1 cellular context compared by ENCODE assay signal in the genomic region with DNA sequence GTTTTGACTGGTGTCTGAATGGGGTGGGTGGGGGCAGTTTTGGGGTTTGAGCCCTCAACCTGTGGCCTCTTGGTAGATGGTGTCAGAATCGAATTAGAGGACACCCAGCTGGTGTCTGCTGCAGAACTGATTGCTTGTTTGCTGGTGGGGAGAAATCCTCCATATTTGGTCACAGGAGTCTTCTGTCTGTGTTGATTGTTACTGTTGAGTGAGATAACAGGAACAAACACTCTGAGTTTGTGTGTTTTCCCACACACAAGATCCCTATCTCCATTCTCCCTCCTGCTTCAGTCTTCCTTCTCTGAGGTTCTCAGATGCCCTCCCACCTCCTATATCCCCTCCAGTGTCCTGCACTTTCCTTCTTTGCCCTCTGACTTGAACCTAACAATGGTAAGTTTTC.
TF ChIP-seq lines count a peak whose summit lies in the region.

No MANE protein-coding gene starts in this region.

TF ChIP-seq in K562, 482 proteins besides CTCF, POLR2A, EP300 and RAD21 (continued from another document and continues in another):
- TF ChIP-seq, protein P1, sequence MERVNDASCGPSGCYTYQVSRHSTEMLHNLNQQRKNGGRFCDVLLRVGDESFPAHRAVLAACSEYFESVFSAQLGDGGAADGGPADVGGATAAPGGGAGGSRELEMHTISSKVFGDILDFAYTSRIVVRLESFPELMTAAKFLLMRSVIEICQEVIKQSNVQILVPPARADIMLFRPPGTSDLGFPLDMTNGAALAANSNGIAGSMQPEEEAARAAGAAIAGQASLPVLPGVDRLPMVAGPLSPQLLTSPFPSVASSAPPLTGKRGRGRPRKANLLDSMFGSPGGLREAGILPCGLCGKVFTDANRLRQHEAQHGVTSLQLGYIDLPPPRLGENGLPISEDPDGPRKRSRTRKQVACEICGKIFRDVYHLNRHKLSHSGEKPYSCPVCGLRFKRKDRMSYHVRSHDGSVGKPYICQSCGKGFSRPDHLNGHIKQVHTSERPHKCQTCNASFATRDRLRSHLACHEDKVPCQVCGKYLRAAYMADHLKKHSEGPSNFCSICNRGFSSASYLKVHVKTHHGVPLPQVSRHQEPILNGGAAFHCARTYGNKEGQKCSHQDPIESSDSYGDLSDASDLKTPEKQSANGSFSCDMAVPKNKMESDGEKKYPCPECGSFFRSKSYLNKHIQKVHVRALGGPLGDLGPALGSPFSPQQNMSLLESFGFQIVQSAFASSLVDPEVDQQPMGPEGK (CRISPR knock-in tag; IDR thresholded peaks at IDR 0.05; ENCODE audit: borderline replicate concordance) = no peak
- TF ChIP-seq ZNF707 (CRISPR knock-in tag; conservative IDR thresholded peaks at IDR 0.05) = no peak
- TF ChIP-seq, protein P2, sequence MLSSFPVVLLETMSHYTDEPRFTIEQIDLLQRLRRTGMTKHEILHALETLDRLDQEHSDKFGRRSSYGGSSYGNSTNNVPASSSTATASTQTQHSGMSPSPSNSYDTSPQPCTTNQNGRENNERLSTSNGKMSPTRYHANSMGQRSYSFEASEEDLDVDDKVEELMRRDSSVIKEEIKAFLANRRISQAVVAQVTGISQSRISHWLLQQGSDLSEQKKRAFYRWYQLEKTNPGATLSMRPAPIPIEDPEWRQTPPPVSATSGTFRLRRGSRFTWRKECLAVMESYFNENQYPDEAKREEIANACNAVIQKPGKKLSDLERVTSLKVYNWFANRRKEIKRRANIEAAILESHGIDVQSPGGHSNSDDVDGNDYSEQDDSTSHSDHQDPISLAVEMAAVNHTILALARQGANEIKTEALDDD (IDR thresholded peaks at IDR 0.05) = no peak
- TF ChIP-seq NEUROD1 (IDR thresholded peaks at IDR 0.05; ENCODE audit: borderline replicate concordance, low read depth, low read length, partially characterized antibody) = no peak
- TF ChIP-seq HSF4 (CRISPR knock-in tag; IDR thresholded peaks at IDR 0.05; ENCODE audit: borderline replicate concordance) = no peak
- no peak for TF ChIP-seq ZNF830 (CRISPR knock-in tag; IDR thresholded peaks at IDR 0.05)
- 0 out of 2 replicates have a peak, but pooled peaks have one; percentile 39 for TF ChIP-seq SMAD4 (CRISPR knock-in tag; conservative IDR thresholded peaks at IDR 0.05)
- TF ChIP-seq CREB1 (IDR thresholded peaks at IDR 0.05) = no peak
- no peak for TF ChIP-seq CREB1 (CRISPR knock-in tag; IDR thresholded peaks at IDR 0.05)
- peak; percentile 77 for TF ChIP-seq ARID1B (IDR thresholded peaks at IDR 0.05)
- TF ChIP-seq ZC3H8 (IDR thresholded peaks at IDR 0.05) = no peak
- TF ChIP-seq, protein P3, sequence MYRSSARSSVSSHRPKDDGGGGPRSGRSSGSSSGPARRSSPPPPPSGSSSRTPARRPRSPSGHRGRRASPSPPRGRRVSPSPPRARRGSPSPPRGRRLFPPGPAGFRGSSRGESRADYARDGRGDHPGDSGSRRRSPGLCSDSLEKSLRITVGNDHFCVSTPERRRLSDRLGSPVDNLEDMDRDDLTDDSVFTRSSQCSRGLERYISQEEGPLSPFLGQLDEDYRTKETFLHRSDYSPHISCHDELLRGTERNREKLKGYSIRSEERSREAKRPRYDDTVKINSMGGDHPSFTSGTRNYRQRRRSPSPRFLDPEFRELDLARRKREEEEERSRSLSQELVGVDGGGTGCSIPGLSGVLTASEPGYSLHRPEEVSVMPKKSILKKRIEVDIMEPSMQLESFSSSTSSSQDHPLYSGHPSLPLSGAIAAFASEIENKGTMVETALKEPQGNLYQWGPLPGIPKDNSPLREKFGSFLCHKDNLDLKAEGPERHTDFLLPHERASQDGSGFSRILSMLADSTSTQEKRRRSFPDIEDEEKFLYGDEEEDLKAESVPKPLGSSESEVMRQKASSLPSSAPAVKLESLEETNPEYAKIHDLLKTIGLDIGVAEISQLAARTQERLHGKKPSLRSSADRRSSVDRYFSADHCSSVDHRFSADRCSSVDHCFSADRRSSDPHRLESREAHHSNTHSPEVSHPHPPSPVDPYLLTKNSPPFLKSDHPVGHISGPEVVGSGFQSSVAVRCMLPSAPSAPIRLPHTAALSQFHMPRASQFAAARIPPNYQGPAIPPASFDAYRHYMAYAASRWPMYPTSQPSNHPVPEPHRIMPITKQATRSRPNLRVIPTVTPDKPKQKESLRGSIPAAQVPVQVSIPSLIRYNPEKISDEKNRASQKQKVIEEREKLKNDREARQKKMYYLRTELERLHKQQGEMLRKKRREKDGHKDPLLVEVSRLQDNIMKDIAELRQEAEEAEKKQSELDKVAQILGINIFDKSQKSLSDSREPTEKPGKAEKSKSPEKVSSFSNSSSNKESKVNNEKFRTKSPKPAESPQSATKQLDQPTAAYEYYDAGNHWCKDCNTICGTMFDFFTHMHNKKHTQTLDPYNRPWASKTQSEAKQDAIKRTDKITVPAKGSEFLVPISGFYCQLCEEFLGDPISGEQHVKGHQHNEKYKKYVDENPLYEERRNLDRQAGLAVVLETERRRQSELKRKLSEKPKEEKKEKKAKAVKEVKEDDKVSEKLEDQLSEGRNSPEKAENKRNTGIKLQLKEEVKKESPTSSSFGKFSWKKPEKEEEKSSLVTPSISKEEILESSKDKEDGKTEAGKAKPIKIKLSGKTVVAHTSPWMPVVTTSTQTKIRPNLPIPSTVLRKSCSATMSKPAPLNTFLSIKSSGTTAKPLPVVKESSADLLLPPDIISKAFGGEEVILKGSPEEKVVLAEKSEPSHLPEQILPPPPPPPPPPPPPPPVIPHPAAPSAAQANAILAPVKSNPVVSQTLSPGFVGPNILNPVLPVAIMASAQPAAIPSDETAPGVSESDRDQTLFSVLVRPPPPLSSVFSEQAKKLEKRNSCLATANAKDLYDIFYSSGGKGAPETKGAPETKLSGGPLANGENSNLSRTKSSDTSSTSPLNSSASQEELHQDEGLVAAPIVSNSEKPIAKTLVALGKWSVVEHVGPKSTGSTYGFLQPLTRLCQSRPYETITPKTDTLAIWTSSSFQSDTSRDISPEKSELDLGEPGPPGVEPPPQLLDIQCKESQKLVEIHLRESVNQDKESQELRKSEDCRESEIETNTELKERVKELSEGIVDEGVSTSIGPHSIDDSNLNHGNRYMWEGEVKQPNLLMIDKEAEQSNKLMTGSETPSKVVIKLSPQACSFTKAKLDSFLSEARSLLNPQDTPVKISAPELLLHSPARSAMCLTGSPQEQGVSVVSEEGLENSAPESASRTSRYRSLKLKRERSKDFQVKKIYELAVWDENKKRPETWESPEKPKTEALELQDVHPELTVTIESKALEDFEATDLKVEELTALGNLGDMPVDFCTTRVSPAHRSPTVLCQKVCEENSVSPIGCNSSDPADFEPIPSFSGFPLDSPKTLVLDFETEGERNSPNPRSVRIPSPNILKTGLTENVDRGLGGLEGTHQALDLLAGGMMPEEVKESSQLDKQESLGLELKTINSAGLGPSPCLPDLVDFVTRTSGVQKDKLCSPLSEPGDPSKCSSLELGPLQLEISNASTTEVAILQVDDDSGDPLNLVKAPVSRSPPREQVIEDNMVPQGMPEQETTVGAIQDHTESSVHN (IDR thresholded peaks at IDR 0.05; ENCODE audit: borderline replicate concordance in 1 of 2, low read depth in 1 of 2) = no peak
- no peak for TF ChIP-seq SIRT6 (IDR thresholded peaks at IDR 0.05; ENCODE audit: low read depth, low read length)
- TF ChIP-seq, protein P4, sequence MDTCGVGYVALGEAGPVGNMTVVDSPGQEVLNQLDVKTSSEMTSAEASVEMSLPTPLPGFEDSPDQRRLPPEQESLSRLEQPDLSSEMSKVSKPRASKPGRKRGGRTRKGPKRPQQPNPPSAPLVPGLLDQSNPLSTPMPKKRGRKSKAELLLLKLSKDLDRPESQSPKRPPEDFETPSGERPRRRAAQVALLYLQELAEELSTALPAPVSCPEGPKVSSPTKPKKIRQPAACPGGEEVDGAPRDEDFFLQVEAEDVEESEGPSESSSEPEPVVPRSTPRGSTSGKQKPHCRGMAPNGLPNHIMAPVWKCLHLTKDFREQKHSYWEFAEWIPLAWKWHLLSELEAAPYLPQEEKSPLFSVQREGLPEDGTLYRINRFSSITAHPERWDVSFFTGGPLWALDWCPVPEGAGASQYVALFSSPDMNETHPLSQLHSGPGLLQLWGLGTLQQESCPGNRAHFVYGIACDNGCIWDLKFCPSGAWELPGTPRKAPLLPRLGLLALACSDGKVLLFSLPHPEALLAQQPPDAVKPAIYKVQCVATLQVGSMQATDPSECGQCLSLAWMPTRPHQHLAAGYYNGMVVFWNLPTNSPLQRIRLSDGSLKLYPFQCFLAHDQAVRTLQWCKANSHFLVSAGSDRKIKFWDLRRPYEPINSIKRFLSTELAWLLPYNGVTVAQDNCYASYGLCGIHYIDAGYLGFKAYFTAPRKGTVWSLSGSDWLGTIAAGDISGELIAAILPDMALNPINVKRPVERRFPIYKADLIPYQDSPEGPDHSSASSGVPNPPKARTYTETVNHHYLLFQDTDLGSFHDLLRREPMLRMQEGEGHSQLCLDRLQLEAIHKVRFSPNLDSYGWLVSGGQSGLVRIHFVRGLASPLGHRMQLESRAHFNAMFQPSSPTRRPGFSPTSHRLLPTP (IDR thresholded peaks at IDR 0.05; ENCODE audit: borderline replicate concordance, extremely low read depth, insufficient read length) = no peak
- TF ChIP-seq MYC (IDR thresholded peaks at IDR 0.05; ENCODE audit: low read depth, low read length) = no peak
- no peak for TF ChIP-seq MYC (CRISPR knock-in tag; IDR thresholded peaks at IDR 0.05; ENCODE audit: borderline replicate concordance, low read depth)
- TF ChIP-seq PML (IDR thresholded peaks at IDR 0.05; ENCODE audit: low read length) = no peak
- TF ChIP-seq XRCC4 (IDR thresholded peaks at IDR 0.05; ENCODE audit: extremely low read depth, insufficient read depth, insufficient read length) = no peak
- no peak for TF ChIP-seq HMG20B (CRISPR knock-in tag; IDR thresholded peaks at IDR 0.05)
- TF ChIP-seq, protein P5, sequence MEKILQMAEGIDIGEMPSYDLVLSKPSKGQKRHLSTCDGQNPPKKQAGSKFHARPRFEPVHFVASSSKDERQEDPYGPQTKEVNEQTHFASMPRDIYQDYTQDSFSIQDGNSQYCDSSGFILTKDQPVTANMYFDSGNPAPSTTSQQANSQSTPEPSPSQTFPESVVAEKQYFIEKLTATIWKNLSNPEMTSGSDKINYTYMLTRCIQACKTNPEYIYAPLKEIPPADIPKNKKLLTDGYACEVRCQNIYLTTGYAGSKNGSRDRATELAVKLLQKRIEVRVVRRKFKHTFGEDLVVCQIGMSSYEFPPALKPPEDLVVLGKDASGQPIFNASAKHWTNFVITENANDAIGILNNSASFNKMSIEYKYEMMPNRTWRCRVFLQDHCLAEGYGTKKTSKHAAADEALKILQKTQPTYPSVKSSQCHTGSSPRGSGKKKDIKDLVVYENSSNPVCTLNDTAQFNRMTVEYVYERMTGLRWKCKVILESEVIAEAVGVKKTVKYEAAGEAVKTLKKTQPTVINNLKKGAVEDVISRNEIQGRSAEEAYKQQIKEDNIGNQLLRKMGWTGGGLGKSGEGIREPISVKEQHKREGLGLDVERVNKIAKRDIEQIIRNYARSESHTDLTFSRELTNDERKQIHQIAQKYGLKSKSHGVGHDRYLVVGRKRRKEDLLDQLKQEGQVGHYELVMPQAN (IDR thresholded peaks at IDR 0.05; ENCODE audit: borderline replicate concordance) = no peak
- TF ChIP-seq ZKSCAN1 (IDR thresholded peaks at IDR 0.05; ENCODE audit: low read depth, low read length) = no peak
- no peak for TF ChIP-seq MBD2 (IDR thresholded peaks at IDR 0.05; ENCODE audit: borderline replicate concordance, low read depth)
- no peak for TF ChIP-seq RAD51 (IDR thresholded peaks at IDR 0.05; ENCODE audit: borderline replicate concordance, low read depth)
- peak; percentile 43; the same call in 1 of the 2 replicates for TF ChIP-seq MTA1 (IDR thresholded peaks at IDR 0.05; ENCODE audit: borderline replicate concordance)
- TF ChIP-seq SIX5 (IDR thresholded peaks at IDR 0.05; ENCODE audit: borderline replicate concordance in 1 of 2, insufficient read depth in 1 of 2, low read depth in 1 of 2, low read length in 2 of 2) = no peak
- TF ChIP-seq GATA2 (CRISPR knock-in tag; IDR thresholded peaks at IDR 0.05) = no peak
- TF ChIP-seq, protein P6, sequence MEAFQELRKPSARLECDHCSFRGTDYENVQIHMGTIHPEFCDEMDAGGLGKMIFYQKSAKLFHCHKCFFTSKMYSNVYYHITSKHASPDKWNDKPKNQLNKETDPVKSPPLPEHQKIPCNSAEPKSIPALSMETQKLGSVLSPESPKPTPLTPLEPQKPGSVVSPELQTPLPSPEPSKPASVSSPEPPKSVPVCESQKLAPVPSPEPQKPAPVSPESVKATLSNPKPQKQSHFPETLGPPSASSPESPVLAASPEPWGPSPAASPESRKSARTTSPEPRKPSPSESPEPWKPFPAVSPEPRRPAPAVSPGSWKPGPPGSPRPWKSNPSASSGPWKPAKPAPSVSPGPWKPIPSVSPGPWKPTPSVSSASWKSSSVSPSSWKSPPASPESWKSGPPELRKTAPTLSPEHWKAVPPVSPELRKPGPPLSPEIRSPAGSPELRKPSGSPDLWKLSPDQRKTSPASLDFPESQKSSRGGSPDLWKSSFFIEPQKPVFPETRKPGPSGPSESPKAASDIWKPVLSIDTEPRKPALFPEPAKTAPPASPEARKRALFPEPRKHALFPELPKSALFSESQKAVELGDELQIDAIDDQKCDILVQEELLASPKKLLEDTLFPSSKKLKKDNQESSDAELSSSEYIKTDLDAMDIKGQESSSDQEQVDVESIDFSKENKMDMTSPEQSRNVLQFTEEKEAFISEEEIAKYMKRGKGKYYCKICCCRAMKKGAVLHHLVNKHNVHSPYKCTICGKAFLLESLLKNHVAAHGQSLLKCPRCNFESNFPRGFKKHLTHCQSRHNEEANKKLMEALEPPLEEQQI (IDR thresholded peaks at IDR 0.05) = no peak
- TF ChIP-seq TARDBP (IDR thresholded peaks at IDR 0.05) = no peak
- TF ChIP-seq, protein P7, sequence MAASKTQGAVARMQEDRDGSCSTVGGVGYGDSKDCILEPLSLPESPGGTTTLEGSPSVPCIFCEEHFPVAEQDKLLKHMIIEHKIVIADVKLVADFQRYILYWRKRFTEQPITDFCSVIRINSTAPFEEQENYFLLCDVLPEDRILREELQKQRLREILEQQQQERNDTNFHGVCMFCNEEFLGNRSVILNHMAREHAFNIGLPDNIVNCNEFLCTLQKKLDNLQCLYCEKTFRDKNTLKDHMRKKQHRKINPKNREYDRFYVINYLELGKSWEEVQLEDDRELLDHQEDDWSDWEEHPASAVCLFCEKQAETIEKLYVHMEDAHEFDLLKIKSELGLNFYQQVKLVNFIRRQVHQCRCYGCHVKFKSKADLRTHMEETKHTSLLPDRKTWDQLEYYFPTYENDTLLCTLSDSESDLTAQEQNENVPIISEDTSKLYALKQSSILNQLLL (CRISPR knock-in tag; IDR thresholded peaks at IDR 0.05; ENCODE audit: borderline replicate concordance) = no peak
- 0 out of 4 replicates have a peak, but pooled peaks of 1 of the 2 experiments have one; percentile 33 for TF ChIP-seq FOXA3 (CRISPR knock-in tag; conservative IDR thresholded peaks at IDR 0.05 in 1 of 2, IDR thresholded peaks at IDR 0.05 in 1 of 2)
- TF ChIP-seq ZNF140 (CRISPR knock-in tag; IDR thresholded peaks at IDR 0.05) = no peak
